Comparison of ENCODE assay signal across 15 cellular contexts in genomic region chr5:105428461-105429129, GRCh38.
DNase-seq lines count a peak whose midpoint lies in the region; ATAC-seq and TF ChIP-seq lines count a peak whose summit lies in the region.
"Had no signal": no experiment of that assay in that cellular context is flagged by ENCODE, and none has a peak within 500 bp of the region (broad histone marks: within the 10 kb centered on the region; RNA-seq: fewer than 3 reads in every experiment).

No MANE protein-coding gene starts in this region.

- no peaks in the 10 kb centered on the region for H3K9me3 ChIP-seq in suprapubic skin
- H3K9me3 ChIP-seq: HAP-1 had no signal

- in situ Hi-C loops in brain microvascular endothelial cell (cut with HindIII; ENCODE audit: low pct_ligation_motif_present, low sequenced_read_pairs): no loop called here

- H3K27me3 ChIP-seq in brain microvascular endothelial cell (replicated peaks) (no peaks in the 10 kb centered on the region), suprapubic skin (no peaks in the 10 kb centered on the region)

- H3K4me1 Mint-ChIP-seq in activated CD8-positive, alpha-beta T cell treated with anti-CD3 and anti-CD28 coated beads for 36 hours (ENCODE audit: low read depth): no peaks in the 10 kb centered on the region
- no peaks in the 10 kb centered on the region for H3K4me1 Mint-ChIP-seq in activated naive CD8-positive, alpha-beta T cell treated with anti-CD3 and anti-CD28 coated beads, Interleukin-2, amount 50 U/mL, for 24 hours
- H3K4me1 Mint-ChIP-seq: CD14-positive monocyte had no signal

- TF ChIP-seq CTCF in brain microvascular endothelial cell (IDR thresholded peaks at IDR 0.05; ENCODE audit: low read depth, low read length, missing control alignments) (no peak), suprapubic skin (IDR thresholded peaks at IDR 0.05) (no peak)
- TF ChIP-seq CTCF in activated CD8-positive, alpha-beta T cell treated with anti-CD3 and anti-CD28 coated beads for 36 hours (IDR thresholded peaks at IDR 0.05): no peak

- CTCF ChIA-PET in activated CD8-positive, alpha-beta T cell treated with anti-CD3 and anti-CD28 coated beads for 36 hours (lab: Charles Lee): no interaction called here

- no peak for TF ChIP-seq POLR2A in suprapubic skin (IDR thresholded peaks at IDR 0.05)

- no peak for TF ChIP-seq EP300 in suprapubic skin (IDR thresholded peaks at IDR 0.05)

- H3K4me3 ChIP-seq in brain microvascular endothelial cell (ENCODE audit: low read depth, low read length) (no peak overlapping the region), suprapubic skin (no peak overlapping the region)
- H3K4me3 ChIP-seq: HAP-1, K562 had no signal

- H3K27ac Mint-ChIP-seq in activated CD8-positive, alpha-beta T cell treated with anti-CD3 and anti-CD28 coated beads for 36 hours: no peak overlapping the region
- no peak overlapping the region for H3K27ac Mint-ChIP-seq in activated naive CD8-positive, alpha-beta T cell treated with anti-CD3 and anti-CD28 coated beads, Interleukin-2, amount 50 U/mL, for 24 hours
- H3K27ac Mint-ChIP-seq: CD14-positive monocyte; CD8-positive, alpha-beta T cell; HFFc6 had no signal

- no peak overlapping the region for H3K27ac ChIP-seq in brain microvascular endothelial cell
- H3K27ac ChIP-seq in suprapubic skin: no peak overlapping the region

- H3K36me3 Mint-ChIP-seq in activated CD8-positive, alpha-beta T cell treated with anti-CD3 and anti-CD28 coated beads for 36 hours (ENCODE audit: low read depth): no peaks in the 10 kb centered on the region
- no peaks in the 10 kb centered on the region for H3K36me3 Mint-ChIP-seq in activated naive CD8-positive, alpha-beta T cell treated with anti-CD3 and anti-CD28 coated beads, Interleukin-2, amount 50 U/mL, for 24 hours (ENCODE audit: low read depth)
- H3K36me3 Mint-ChIP-seq: CD14-positive monocyte; CD8-positive, alpha-beta T cell had no signal

- no peaks in the 10 kb centered on the region for H3K27me3 Mint-ChIP-seq in activated CD8-positive, alpha-beta T cell treated with anti-CD3 and anti-CD28 coated beads for 36 hours
- H3K27me3 Mint-ChIP-seq in activated naive CD8-positive, alpha-beta T cell treated with anti-CD3 and anti-CD28 coated beads, Interleukin-2, amount 50 U/mL, for 24 hours: no peaks in the 10 kb centered on the region

- no peak for ATAC-seq in activated CD8-positive, alpha-beta T cell treated with anti-CD3 and anti-CD28 coated beads for 36 hours
- no peak for ATAC-seq in activated naive CD8-positive, alpha-beta T cell treated with anti-CD3 and anti-CD28 coated beads, Interleukin-2, amount 50 U/mL, for 24 hours
- ATAC-seq: CD8-positive, alpha-beta T cell; K562 had no signal

- POLR2A ChIA-PET in activated CD8-positive, alpha-beta T cell treated with anti-CD3 and anti-CD28 coated beads for 36 hours (lab: Charles Lee): no interaction called here

- no peaks in the 10 kb centered on the region for H3K4me1 ChIP-seq in suprapubic skin
- H3K4me1 ChIP-seq: HAP-1 had no signal

- 42% methylated on average over 1 of the region's 1 CpG for WGBS in suprapubic skin

- H3K9me3 Mint-ChIP-seq in activated CD8-positive, alpha-beta T cell treated with anti-CD3 and anti-CD28 coated beads for 36 hours: peaks cover 6% of the 10 kb centered on the region
- H3K9me3 Mint-ChIP-seq in activated naive CD8-positive, alpha-beta T cell treated with anti-CD3 and anti-CD28 coated beads, Interleukin-2, amount 50 U/mL, for 24 hours: peaks cover 14% of the 10 kb centered on the region

- intact Hi-C loops in activated CD8-positive, alpha-beta T cell treated with anti-CD3 and anti-CD28 coated beads for 36 hours (cut with micrococcal nuclease): no loop called here

- no peak overlapping the region for H3K4me3 Mint-ChIP-seq in activated CD8-positive, alpha-beta T cell treated with anti-CD3 and anti-CD28 coated beads for 36 hours
- no peak overlapping the region for H3K4me3 Mint-ChIP-seq in activated naive CD8-positive, alpha-beta T cell treated with anti-CD3 and anti-CD28 coated beads, Interleukin-2, amount 50 U/mL, for 24 hours
- H3K4me3 Mint-ChIP-seq: CD14-positive monocyte; CD8-positive, alpha-beta T cell; HFFc6 had no signal

- peak; percentile 7 for DNase-seq in NCI-H226
- DNase-seq in brain microvascular endothelial cell: peak; percentile 5
- DNase-seq in putamen (ENCODE audit: low spot score): peak; percentile 8
- DNase-seq in activated CD8-positive, alpha-beta T cell treated with anti-CD3 and anti-CD28 coated beads for 36 hours: no peak
- no peak for DNase-seq in DMS114 treated with DMSO at 0.1 percent for 48 hours (lab: John Stamatoyannopoulos, UW; ENCODE audit: unreplicated experiment)
- DNase-seq in activated naive CD8-positive, alpha-beta T cell treated with anti-CD3 and anti-CD28 coated beads, Interleukin-2, amount 50 U/mL, for 24 hours: no peak
- no peak for DNase-seq in suprapubic skin (ENCODE audit: low spot score in 2 of 2)
- DNase-seq: CD8-positive, alpha-beta T cell; COR-L47; DMS53; GOT3; HFFc6 had no signal

- H3K36me3 ChIP-seq in brain microvascular endothelial cell (replicated peaks) (no peaks in the 10 kb centered on the region), suprapubic skin (no peaks in the 10 kb centered on the region)
- H3K36me3 ChIP-seq: HAP-1 had no signal

Comparison
In these comparisons a context has a peak if more than half of its experiments do, and no peak if none do; other contexts are left out.
1. DNase-seq: peak in NCI-H226 (single experiment), brain microvascular endothelial cell (single experiment) and putamen (single experiment); none in activated CD8-positive, alpha-beta T cell treated with anti-CD3 and anti-CD28 coated beads for 36 hours (single experiment), DMS114 treated with DMSO at 0.1 percent for 48 hours (single experiment), activated naive CD8-positive, alpha-beta T cell treated with anti-CD3 and anti-CD28 coated beads, Interleukin-2, amount 50 U/mL, for 24 hours (single experiment) and suprapubic skin (0 of 2).